Comparison of ENCODE assay signal across 14 cellular contexts in the genomic region with DNA sequence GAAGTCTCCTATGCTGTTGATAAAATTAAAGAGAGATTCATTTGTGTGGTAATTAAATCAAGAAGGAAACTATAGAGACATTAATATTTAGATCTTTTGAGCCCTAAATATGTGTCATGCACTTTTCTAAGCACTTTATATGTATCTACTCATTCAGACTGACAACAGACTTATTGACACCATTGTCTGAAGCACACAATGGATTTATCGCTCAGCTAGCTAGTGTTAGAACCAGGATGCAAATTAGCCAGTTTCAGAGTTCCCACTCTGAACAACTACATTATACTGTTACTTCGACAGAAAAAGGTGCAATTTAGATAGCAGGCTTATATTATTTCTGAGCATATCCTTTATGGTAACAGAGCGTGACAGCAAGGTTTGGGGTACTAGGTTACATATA. TPM values are rescaled to one million over a fixed set of nuclear protein-coding genes. Genes with fewer than 3 reads are reported as not detected.
DNase-seq lines count a peak whose midpoint lies in the region; TF ChIP-seq lines count a peak whose summit lies in the region.
"Had no signal": no experiment of that assay in that cellular context is flagged by ENCODE, and none has a peak within 500 bp of the region (broad histone marks: within the 10 kb centered on the region; RNA-seq: fewer than 3 reads in every experiment).

No MANE protein-coding gene starts in this region.

- TF ChIP-seq CTCF in brain (conservative IDR thresholded peaks at IDR 0.05) = no peak

- H3K27ac Mint-ChIP-seq in brain = peak overlapping the region in 4 of 5 experiments; percentile 35 to 80 (median 64)
- H3K27ac Mint-ChIP-seq: CD4-positive, alpha-beta memory T cell; HFFc6 had no signal

- no peaks in the 10 kb centered on the region for H3K27me3 Mint-ChIP-seq in brain
- H3K27me3 Mint-ChIP-seq: CD4-positive, alpha-beta memory T cell had no signal

- DNase-seq in medulla oblongata (ENCODE audit: extremely low spot score) = peak; percentile 35
- peak; percentile 67 for DNase-seq in pons (ENCODE audit: low spot score)
- no peak for DNase-seq in stimulated activated CD4-positive, alpha-beta T cell treated with anti-CD3 and anti-CD28 coated beads, Interleukin-2, amount 100 ng/mL, for 48 hours
- no peak for DNase-seq in NCI-H524 (lab: John Stamatoyannopoulos, UW)
- DNase-seq in NCI-H1694 treated with DMSO at 0.1 percent for 48 hours (lab: John Stamatoyannopoulos, UW) = no peak
- DNase-seq: C1 segment of cervical spinal cord; Caco-2; CD4-positive, alpha-beta memory T cell; DMS153; DND-41; H9; HFFc6 had no signal

- H3K9me3 Mint-ChIP-seq in brain = peaks cover 0 to 22% (median 13%) of the 10 kb centered on the region in 5 experiments
- H3K9me3 Mint-ChIP-seq: CD4-positive, alpha-beta memory T cell; HFFc6 had no signal

- H3K4me1 Mint-ChIP-seq in brain = peaks cover 63% of the 10 kb centered on the region

- peak overlapping the region in 1 of 5 experiments; percentile 45 for H3K4me3 Mint-ChIP-seq in brain
- H3K4me3 Mint-ChIP-seq: CD4-positive, alpha-beta memory T cell; GM23338; H9; HFFc6 had no signal

- peaks cover 52% of the 10 kb centered on the region for H3K36me3 Mint-ChIP-seq in brain

RNA-seq across cellular contexts. Expression of gene KIAA0408, which starts 27.7 kb away (rescaled TPM):
- polyA plus RNA-seq in brain (ENCODE audit: insufficient read depth, low read depth, low replicate concordance) = 24.9 TPM

Comparison
In these comparisons a context has a peak if more than half of its experiments do, and no peak if none do; other contexts are left out.
1. DNase-seq: peak in medulla oblongata (single experiment) and pons (single experiment); none in stimulated activated CD4-positive, alpha-beta T cell treated with anti-CD3 and anti-CD28 coated beads, Interleukin-2, amount 100 ng/mL, for 48 hours (0 of 2), NCI-H524 (0 of 2) and NCI-H1694 treated with DMSO at 0.1 percent for 48 hours (single experiment).